Comparison of ENCODE assay signal across 20 cellular contexts in genomic region chr7:99485094-99485493, GRCh38. TPM values are rescaled to one million over a fixed set of nuclear protein-coding genes. Genes with fewer than 3 reads are reported as not detected.
DNase-seq lines count a peak whose midpoint lies in the region; ATAC-seq, FAIRE-seq and TF ChIP-seq lines count a peak whose summit lies in the region.
"Had no signal": no experiment of that assay in that cellular context is flagged by ENCODE, and none has a peak within 500 bp of the region (broad histone marks: within the 10 kb centered on the region; RNA-seq: fewer than 3 reads in every experiment).

No MANE protein-coding gene starts in this region.

- H3K79me1 ChIP-seq in trophoblast cell (ENCODE audit: low read length) = no peaks in the 10 kb centered on the region

- H2BK120ac ChIP-seq in trophoblast cell (ENCODE audit: insufficient read depth, low read length, poor library complexity) = no peak overlapping the region

- TF ChIP-seq CTCF in GM12878 (IDR thresholded peaks at IDR 0.05 in 2 of 3, conservative IDR thresholded peaks at IDR 0.05 in 1 of 3; ENCODE audit: control insufficient read depth in 2 of 3, extremely low read depth in 1 of 3, insufficient read depth in 1 of 3, low read depth in 3 of 3, low read length in 3 of 3) (no peak), body of pancreas (IDR thresholded peaks at IDR 0.05) (no peak), PC-3 (conservative IDR thresholded peaks at IDR 0.05; ENCODE audit: low read depth, low read length) (no peak)

- no peak overlapping the region for H3K4me2 ChIP-seq in GM12878 (ENCODE audit: control insufficient read depth, insufficient read depth)
- H3K4me2 ChIP-seq in trophoblast cell (ENCODE audit: low read length) = no peak overlapping the region
- H3K4me2 ChIP-seq in PC-3 (ENCODE audit: low read length) = no peak overlapping the region
- H3K4me2 ChIP-seq: A549; BLaER1 treated with 17β-estradiol and CSF1 and Interleukin-3, amounts not matched to agents 10 nM and 100 nM had no signal

- H3K14ac ChIP-seq in trophoblast cell (ENCODE audit: low read length) = no peak overlapping the region

- WGBS in GM12878 (ENCODE audit: insufficient coverage, insufficient replicate concordance, low lambda C conversion rate, missing lambda C conversion rate) = 85% methylated on average over 5 of the region's 5 CpGs
- WGBS in trophoblast cell (ENCODE audit: extremely low coverage, insufficient coverage, insufficient read length) = no CpG with 5 or more reads among the region's 5 CpGs
- WGBS in body of pancreas, 2 donors = 82 to 83% methylated on average over 5 of the region's 5 CpGs

- RAD21 ChIA-PET in GM12878 (lab: Charles Lee; ENCODE audit: unreplicated experiment) = no interaction called here

- H4K20me1 ChIP-seq in GM12878 (ENCODE audit: control insufficient read depth, insufficient read depth) (no peaks in the 10 kb centered on the region), PC-3 (ENCODE audit: low read length) (no peaks in the 10 kb centered on the region)

- H4K12ac ChIP-seq in trophoblast cell (ENCODE audit: low read depth, low read length) = no peak overlapping the region

- SMC1A ChIA-PET in GM12878 (lab: Charles Lee; ENCODE audit: uncharacterized antibody, unreplicated experiment) = no interaction called here

- no peak overlapping the region for H4K91ac ChIP-seq in trophoblast cell (ENCODE audit: low read depth, low read length)

- no peak for ATAC-seq in activated T-cell treated with anti-CD3 and anti-CD28 coated beads, Interleukin-2, amount 50 U/mL, for 72 hours (replicated peaks in 1 of 2)
- ATAC-seq in GM12878 (no peak), body of pancreas (no peak), PC-3 (no peak)
- ATAC-seq: A549, Panc1 had no signal

- H3K9me3 ChIP-seq in GM12878 (replicated peaks; ENCODE audit: control insufficient read depth, insufficient read depth, low read length) (no peaks in the 10 kb centered on the region), trophoblast cell (ENCODE audit: insufficient read depth, low read depth, low read length) (no peaks in the 10 kb centered on the region), body of pancreas (no peaks in the 10 kb centered on the region), PC-3 (ENCODE audit: low read length) (no peaks in the 10 kb centered on the region)
- H3K9me3 ChIP-seq: BLaER1 treated with 17β-estradiol and CSF1 and Interleukin-3, amounts not matched to agents 10 nM and 100 nM had no signal

- peaks cover 0 to 2% of the 10 kb centered on the region in 2 donors for H3K9me3 Mint-ChIP-seq in activated T-cell treated with anti-CD3 and anti-CD28 coated beads, Interleukin-2, amount 50 U/mL, for 72 hours

- no peaks in the 10 kb centered on the region for H3K9me2 ChIP-seq in PC-3 (replicated peaks; ENCODE audit: low read length)

- no peak overlapping the region for H3K4ac ChIP-seq in trophoblast cell (ENCODE audit: low read depth, low read length)

- H3K36me3 ChIP-seq in GM12878 (ENCODE audit: control insufficient read depth in 2 of 2, insufficient read depth in 2 of 2, low read length in 1 of 2) (peaks cover 4 to 25% of the 10 kb centered on the region in 2 experiments), trophoblast cell (ENCODE audit: control insufficient read depth in 1 of 2, insufficient read depth in 2 of 2, low read length in 2 of 2) (peaks cover 6 to 23% of the 10 kb centered on the region in 2 experiments), body of pancreas (replicated peaks in 1 of 2; ENCODE audit: insufficient read depth in 1 of 2, low read depth in 2 of 2) (peaks cover 0 to 3% of the 10 kb centered on the region in 2 donors), PC-3 (ENCODE audit: low read depth, low read length) (peaks cover 9% of the 10 kb centered on the region)

- H2AK5ac ChIP-seq in trophoblast cell (ENCODE audit: low read length) = no peak overlapping the region

- intact Hi-C loops in GM12878 (cut with micrococcal nuclease; ENCODE audit: unreplicated experiment) = no loop called here
- intact Hi-C loops in body of pancreas (cut with DNase I) = no loop called here
- intact Hi-C loops in PC-3 (cut with micrococcal nuclease) = no loop called here

- no peaks in the 10 kb centered on the region for H3F3A ChIP-seq in PC-3 (ENCODE audit: low read length, unreplicated experiment)

- no peak overlapping the region for H3K18ac ChIP-seq in trophoblast cell (ENCODE audit: low read length)

- CTCF ChIA-PET in GM12878 (lab: Yijun Ruan, JAX) (no interaction called here), PC-3 (lab: Charles Lee) (no interaction called here)

- H3K27ac Mint-ChIP-seq in activated T-cell treated with anti-CD3 and anti-CD28 coated beads, Interleukin-2, amount 50 U/mL, for 72 hours = peak overlapping the region; percentile 43

- H3K27ac ChIP-seq in GM12878 (ENCODE audit: control insufficient read depth, insufficient read depth) (no peak overlapping the region), trophoblast cell (ENCODE audit: low read depth, low read length) (no peak overlapping the region), body of pancreas (no peak overlapping the region), PC-3 (ENCODE audit: low read length) (no peak overlapping the region)
- H3K27ac ChIP-seq: A549; BLaER1 treated with 17β-estradiol and CSF1 and Interleukin-3, amounts not matched to agents 10 nM and 100 nM had no signal

- no peaks in the 10 kb centered on the region for H3K4me1 Mint-ChIP-seq in activated T-cell treated with anti-CD3 and anti-CD28 coated beads, Interleukin-2, amount 50 U/mL, for 72 hours (ENCODE audit: low read depth)

- no peak for DNase-seq in activated T-cell treated with anti-CD3 and anti-CD28 coated beads, Interleukin-2, amount 50 U/mL, for 72 hours
- no peak for DNase-seq in activated T-cell treated with anti-CD3 and anti-CD28 coated beads, Interleukin-2, amount 50 U/mL, for 48 hours
- DNase-seq in LHCN-M2 (ENCODE audit: low read depth) (peak; percentile 47), GM12878 (ENCODE audit: low read depth, low spot score) (no peak), trophoblast cell (no peak), body of pancreas (no peak), PC-3 (no peak), NAMALWA (ENCODE audit: low spot score) (no peak)
- DNase-seq: DMS153, EL, NCI-H1105 treated with DMSO at 0.1 percent for 48 hours, NCI-H1694 treated with DMSO at 0.1 percent for 48 hours, NCI-H2107, NCI-H2227 treated with DMSO at 0.1 percent for 48 hours, NCI-H524, SHP77 treated with DMSO at 0.1 percent for 48 hours had no signal

- H3K36me3 Mint-ChIP-seq in activated T-cell treated with anti-CD3 and anti-CD28 coated beads, Interleukin-2, amount 50 U/mL, for 72 hours (ENCODE audit: insufficient read depth in 2 of 2) = peaks cover 2 to 12% of the 10 kb centered on the region in 2 donors

- no peak for TF ChIP-seq RAD21 in GM12878 (IDR thresholded peaks at IDR 0.05; ENCODE audit: insufficient read depth, low read depth, low read length)

- TF ChIP-seq POLR2A in GM12878 (IDR thresholded peaks at IDR 0.05; ENCODE audit: low read depth, low read length) = peak; percentile 31; the same call in 1 of the 2 replicates
- no peak for TF ChIP-seq POLR2A in body of pancreas (IDR thresholded peaks at IDR 0.05)

- TF ChIP-seq EP300 in GM12878 (IDR thresholded peaks at IDR 0.05; ENCODE audit: borderline replicate concordance in 1 of 2, control insufficient read depth in 1 of 2, low read depth in 2 of 2, low read length in 2 of 2) = no peak

- H3K27me3 ChIP-seq in GM12878 (replicated peaks in 1 of 2; ENCODE audit: control insufficient read depth in 2 of 2, insufficient read depth in 2 of 2, low read length in 1 of 2) (no peaks in the 10 kb centered on the region), trophoblast cell (ENCODE audit: insufficient read depth, low read length) (no peaks in the 10 kb centered on the region), body of pancreas (no peaks in the 10 kb centered on the region), PC-3 (ENCODE audit: low read length) (no peaks in the 10 kb centered on the region)
- H3K27me3 ChIP-seq: BLaER1 treated with 17β-estradiol and CSF1 and Interleukin-3, amounts not matched to agents 10 nM and 100 nM had no signal

- BruUV-seq in GM12878 (replicated peaks; lab: Mats Ljungman, UMichigan) (no TSS peak), PC-3 (replicated peaks; lab: Mats Ljungman, UMichigan) (no TSS peak)

- H3K4me3 Mint-ChIP-seq in activated T-cell treated with anti-CD3 and anti-CD28 coated beads, Interleukin-2, amount 50 U/mL, for 72 hours = no peak overlapping the region

- no peaks in the 10 kb centered on the region for H3K27me3 Mint-ChIP-seq in activated T-cell treated with anti-CD3 and anti-CD28 coated beads, Interleukin-2, amount 50 U/mL, for 72 hours (ENCODE audit: low read depth)

- H3K9ac ChIP-seq in GM12878 (ENCODE audit: control insufficient read depth, insufficient read depth, low read length) (no peak overlapping the region), trophoblast cell (ENCODE audit: low read length) (peak overlapping the region; percentile 57), PC-3 (ENCODE audit: low read length) (no peak overlapping the region)
- H3K9ac ChIP-seq: BLaER1 treated with 17β-estradiol and CSF1 and Interleukin-3, amounts not matched to agents 10 nM and 100 nM had no signal

- in situ Hi-C loops in GM12878 (cut with MboI) = no loop called here

- H3K4me1 ChIP-seq in GM12878 (ENCODE audit: control insufficient read depth, insufficient read depth, low read length) = no peaks in the 10 kb centered on the region
- no peaks in the 10 kb centered on the region for H3K4me1 ChIP-seq in trophoblast cell (ENCODE audit: control insufficient read depth in 1 of 2, insufficient read depth in 2 of 2, low read length in 2 of 2)
- H3K4me1 ChIP-seq in body of pancreas = no peaks in the 10 kb centered on the region
- H3K4me1 ChIP-seq in PC-3 (ENCODE audit: insufficient read depth, low read length) = no peaks in the 10 kb centered on the region
- H3K4me1 ChIP-seq: A549 had no signal

- FAIRE-seq in GM12878 (lab: Jason Lieb, UNC) = no peak
- FAIRE-seq: A549, H54 had no signal

- no peak overlapping the region for H2AFZ ChIP-seq in GM12878 (ENCODE audit: control insufficient read depth, low read depth, low read length)
- H2AFZ ChIP-seq in trophoblast cell (ENCODE audit: insufficient read depth, low read length, poor library complexity) = no peak overlapping the region
- H2AFZ ChIP-seq in PC-3 (ENCODE audit: low read length) = no peak overlapping the region

- no peak overlapping the region for H2BK5ac ChIP-seq in trophoblast cell (ENCODE audit: low read depth, low read length, poor library complexity)

- no peaks in the 10 kb centered on the region for H3K79me2 ChIP-seq in GM12878 (ENCODE audit: control insufficient read depth, insufficient read depth, low read length)
- no peaks in the 10 kb centered on the region for H3K79me2 ChIP-seq in trophoblast cell (ENCODE audit: control insufficient read depth, insufficient read depth, low read length, poor library complexity)
- no peaks in the 10 kb centered on the region for H3K79me2 ChIP-seq in PC-3 (ENCODE audit: low read length)

- POLR2A ChIA-PET in GM12878 (lab: Charles Lee) (no interaction called here), PC-3 (lab: Charles Lee; ENCODE audit: unreplicated experiment) (no interaction called here)

- H3K23ac ChIP-seq in trophoblast cell (ENCODE audit: low read length) = no peak overlapping the region

- no peak overlapping the region for H4K8ac ChIP-seq in trophoblast cell (ENCODE audit: low read depth, low read length)

- no peak overlapping the region for H2BK12ac ChIP-seq in trophoblast cell (ENCODE audit: low read length)

- H3K4me3 ChIP-seq in GM12878 (no peak overlapping the region), trophoblast cell (ENCODE audit: low read depth, low read length) (no peak overlapping the region), body of pancreas (no peak overlapping the region), PC-3 (ENCODE audit: low read length) (no peak overlapping the region)
- H3K4me3 ChIP-seq: A549; BLaER1 treated with 17β-estradiol and CSF1 and Interleukin-3, amounts not matched to agents 10 nM and 100 nM had no signal

RNA-seq across cellular contexts. Expression of gene ZNF789, which starts 12.4 kb away (rescaled TPM):
- 10 to 100 TPM; 16.0 to 18.8 TPM for total RNA-seq in activated T-cell treated with anti-CD3 and anti-CD28 coated beads, Interleukin-2, amount 50 U/mL, for 72 hours
- 5.1 and 8.4 TPM in 2 replicates for total RNA-seq in LHCN-M2 (2014; rRNA removed)
- 9.4 TPM for polyA plus RNA-seq in LHCN-M2 (2012)
- 59.3 and 60.0 TPM in 2 replicates for total RNA-seq in GM12878 (2013; cell fraction: nucleolus; rRNA removed)
- 22.7 and 27.5 TPM in 2 replicates for total RNA-seq in GM12878 (2014; rRNA removed)
- 22.4 and 25.0 TPM in 2 replicates for total RNA-seq in GM12878 (2014; rRNA removed; fragmentation: Illumina TruSeq; extraction: Trizol)
- total RNA-seq in GM12878 (2021) = 17.2 and 19.9 TPM in 2 replicates
- 14.6 TPM for polyA plus RNA-seq in GM12878 (2011; ENCODE audit: low read depth)
- 44.6 and 53.1 TPM in 2 replicates for polyA plus RNA-seq in GM12878 (2011; rRNA removed)
- polyA plus RNA-seq in GM12878 (2011; cell fraction: cytosol; rRNA removed) = 23.4 and 24.4 TPM in 2 replicates
- 37.6 and 46.0 TPM in 2 replicates for polyA plus RNA-seq in GM12878 (2011; cell fraction: nucleus; rRNA removed)
- polyA plus RNA-seq in GM12878 (2012) = 17.3 and 20.1 TPM in 2 replicates
- 30.1 and 37.0 TPM in 2 replicates for polyA plus RNA-seq in GM12878 (2014; fragmentation: Illumina TruSeq; extraction: Trizol)
- polyA plus RNA-seq in GM12878 (2014; fragmentation: Nextera tagmentation; extraction: Ambion mirVana) = 1 to 10 TPM; 5.6 to 6.0 TPM
- polyA plus RNA-seq in GM12878 (2014; rRNA removed) = 27.2 and 32.2 TPM in 2 replicates
- 10 to 100 TPM; 18.4 to 19.6 TPM for polyA plus RNA-seq in GM12878 (2016; fragmentation: Nextera tagmentation; extraction: Ambion mirVana)
- 14.2 and 18.7 TPM in 2 replicates for polyA minus RNA-seq in GM12878 (2011; rRNA and poly(A)+ RNA removed)
- 2.9 and 7.6 TPM in 2 replicates for polyA minus RNA-seq in GM12878 (2011; cell fraction: cytosol; rRNA and poly(A)+ RNA removed)
- 14.0 and 29.2 TPM in 2 replicates for polyA minus RNA-seq in GM12878 (2011; cell fraction: nucleus; rRNA and poly(A)+ RNA removed)
- 4.1 and 5.0 TPM in 2 replicates for polyA plus RNA-seq in trophoblast cell (2013)
- 10 to 100 TPM in 1 of 2 donors, 1 to 10 TPM in 1; 5.4 to 22.7 TPM for total RNA-seq in body of pancreas
- 6.6 and 8.3 TPM in 2 replicates for total RNA-seq in PC-3 (2014; rRNA removed)

RNA-seq across cellular contexts. Expression of gene ZNF394, which starts 15.0 kb away (rescaled TPM):
- total RNA-seq in activated T-cell treated with anti-CD3 and anti-CD28 coated beads, Interleukin-2, amount 50 U/mL, for 72 hours = 10 to 100 TPM; 28.2 to 36.5 TPM
- total RNA-seq in LHCN-M2 (2014; rRNA removed) = 19.0 and 20.7 TPM in 2 replicates
- polyA plus RNA-seq in LHCN-M2 (2012) = 13.6 TPM
- total RNA-seq in GM12878 (2013; cell fraction: nucleolus; rRNA removed) = 140 and 151 TPM in 2 replicates
- 25.8 and 28.4 TPM in 2 replicates for total RNA-seq in GM12878 (2014; rRNA removed)
- 24.9 and 26.3 TPM in 2 replicates for total RNA-seq in GM12878 (2014; rRNA removed; fragmentation: Illumina TruSeq; extraction: Trizol)
- 22.9 TPM in 2 replicates for total RNA-seq in GM12878 (2021)
- 20.0 TPM for polyA plus RNA-seq in GM12878 (2011; ENCODE audit: low read depth)
- 22.5 and 23.4 TPM in 2 replicates for polyA plus RNA-seq in GM12878 (2011; rRNA removed)
- 20.2 and 21.2 TPM in 2 replicates for polyA plus RNA-seq in GM12878 (2011; cell fraction: cytosol; rRNA removed)
- polyA plus RNA-seq in GM12878 (2011; cell fraction: nucleus; rRNA removed) = 16.2 and 17.1 TPM in 2 replicates
- polyA plus RNA-seq in GM12878 (2012) = 21.9 and 29.4 TPM in 2 replicates
- 21.4 and 22.0 TPM in 2 replicates for polyA plus RNA-seq in GM12878 (2014; fragmentation: Illumina TruSeq; extraction: Trizol)
- polyA plus RNA-seq in GM12878 (2014; fragmentation: Nextera tagmentation; extraction: Ambion mirVana) = 1 to 10 TPM; 2.5 to 5.3 TPM
- 15.4 and 18.1 TPM in 2 replicates for polyA plus RNA-seq in GM12878 (2014; rRNA removed)
- 10 to 100 TPM; 23.8 to 26.8 TPM for polyA plus RNA-seq in GM12878 (2016; fragmentation: Nextera tagmentation; extraction: Ambion mirVana)
- polyA minus RNA-seq in GM12878 (2011; rRNA and poly(A)+ RNA removed) = 29.6 and 32.4 TPM in 2 replicates
- polyA minus RNA-seq in GM12878 (2011; cell fraction: cytosol; rRNA and poly(A)+ RNA removed) = 9.9 and 12.8 TPM in 2 replicates
- polyA minus RNA-seq in GM12878 (2011; cell fraction: nucleus; rRNA and poly(A)+ RNA removed) = 15.6 and 26.0 TPM in 2 replicates
- 16.9 and 18.0 TPM in 2 replicates for polyA plus RNA-seq in trophoblast cell (2013)
- 10 to 100 TPM; 18.7 to 21.4 TPM for total RNA-seq in body of pancreas
- 17.7 and 19.4 TPM in 2 replicates for total RNA-seq in PC-3 (2014; rRNA removed)

RNA-seq across cellular contexts. Expression of gene ATP5MF, which starts 19.1 kb away (rescaled TPM):
- total RNA-seq in activated T-cell treated with anti-CD3 and anti-CD28 coated beads, Interleukin-2, amount 50 U/mL, for 72 hours = 100 to 1,000 TPM; 218 to 229 TPM
- 2,193 and 2,868 TPM in 2 replicates for total RNA-seq in LHCN-M2 (2014; rRNA removed)
- polyA plus RNA-seq in LHCN-M2 (2012) = 1,989 TPM
- 47.5 and 59.0 TPM in 2 replicates for total RNA-seq in GM12878 (2013; cell fraction: nucleolus; rRNA removed)
- 776 and 778 TPM in 2 replicates for total RNA-seq in GM12878 (2014; rRNA removed)
- total RNA-seq in GM12878 (2014; rRNA removed; fragmentation: Illumina TruSeq; extraction: Trizol) = 1,085 and 1,144 TPM in 2 replicates
- 362 and 411 TPM in 2 replicates for total RNA-seq in GM12878 (2021)
- polyA plus RNA-seq in GM12878 (2011; ENCODE audit: low read depth) = 3,344 TPM
- polyA plus RNA-seq in GM12878 (2011; rRNA removed) = 683 and 738 TPM in 2 replicates
- polyA plus RNA-seq in GM12878 (2011; cell fraction: cytosol; rRNA removed) = 1,308 and 2,229 TPM in 2 replicates
- polyA plus RNA-seq in GM12878 (2011; cell fraction: nucleus; rRNA removed) = 463 and 565 TPM in 2 replicates
- 690 and 1,154 TPM in 2 replicates for polyA plus RNA-seq in GM12878 (2012)
- 1,028 and 1,206 TPM in 2 replicates for polyA plus RNA-seq in GM12878 (2014; fragmentation: Illumina TruSeq; extraction: Trizol)
- polyA plus RNA-seq in GM12878 (2014; fragmentation: Nextera tagmentation; extraction: Ambion mirVana) = 1,000 to 10,000 TPM; 2,087 to 2,478 TPM
- 889 and 1,098 TPM in 2 replicates for polyA plus RNA-seq in GM12878 (2014; rRNA removed)
- polyA plus RNA-seq in GM12878 (2016; fragmentation: Nextera tagmentation; extraction: Ambion mirVana) = 1,000 to 10,000 TPM; 1,301 to 1,381 TPM
- polyA minus RNA-seq in GM12878 (2011; rRNA and poly(A)+ RNA removed) = 167 and 250 TPM in 2 replicates
- 105 and 129 TPM in 2 replicates for polyA minus RNA-seq in GM12878 (2011; cell fraction: cytosol; rRNA and poly(A)+ RNA removed)
- polyA minus RNA-seq in GM12878 (2011; cell fraction: nucleus; rRNA and poly(A)+ RNA removed) = 34.3 and 38.1 TPM in 2 replicates
- polyA plus RNA-seq in trophoblast cell (2013) = 482 and 489 TPM in 2 replicates
- 100 to 1,000 TPM in 1 of 2 donors, 10 to 100 TPM in 1; 98.6 to 259 TPM for total RNA-seq in body of pancreas
- 660 and 1,030 TPM in 2 replicates for total RNA-seq in PC-3 (2014; rRNA removed)

RNA-seq across cellular contexts. Expression of gene ZKSCAN5, which starts 19.4 kb away (rescaled TPM):
- total RNA-seq in activated T-cell treated with anti-CD3 and anti-CD28 coated beads, Interleukin-2, amount 50 U/mL, for 72 hours = 1 to 10 TPM; 9.3 to 9.9 TPM
- total RNA-seq in LHCN-M2 (2014; rRNA removed) = 18.7 and 22.6 TPM in 2 replicates
- polyA plus RNA-seq in LHCN-M2 (2012) = 8.6 TPM
- 24.0 and 24.9 TPM in 2 replicates for total RNA-seq in GM12878 (2013; cell fraction: nucleolus; rRNA removed)
- 9.0 TPM in 2 replicates for total RNA-seq in GM12878 (2014; rRNA removed)
- 10.0 and 10.1 TPM in 2 replicates for total RNA-seq in GM12878 (2014; rRNA removed; fragmentation: Illumina TruSeq; extraction: Trizol)
- 7.5 and 7.7 TPM in 2 replicates for total RNA-seq in GM12878 (2021)
- polyA plus RNA-seq in GM12878 (2011; ENCODE audit: low read depth) = 3.7 TPM
- 9.5 and 11.4 TPM in 2 replicates for polyA plus RNA-seq in GM12878 (2011; rRNA removed)
- 6.3 and 7.1 TPM in 2 replicates for polyA plus RNA-seq in GM12878 (2011; cell fraction: cytosol; rRNA removed)
- polyA plus RNA-seq in GM12878 (2011; cell fraction: nucleus; rRNA removed) = 10.7 and 11.3 TPM in 2 replicates
- polyA plus RNA-seq in GM12878 (2012) = 4.6 and 5.4 TPM in 2 replicates
- polyA plus RNA-seq in GM12878 (2014; fragmentation: Illumina TruSeq; extraction: Trizol) = 7.9 and 8.6 TPM in 2 replicates
- 1 to 10 TPM; 2.5 to 2.7 TPM for polyA plus RNA-seq in GM12878 (2014; fragmentation: Nextera tagmentation; extraction: Ambion mirVana)
- 5.6 and 6.3 TPM in 2 replicates for polyA plus RNA-seq in GM12878 (2014; rRNA removed)
- polyA plus RNA-seq in GM12878 (2016; fragmentation: Nextera tagmentation; extraction: Ambion mirVana) = 1 to 10 TPM; 7.6 to 7.7 TPM
- 16.4 and 18.0 TPM in 2 replicates for polyA minus RNA-seq in GM12878 (2011; rRNA and poly(A)+ RNA removed)
- 4.7 and 7.2 TPM in 2 replicates for polyA minus RNA-seq in GM12878 (2011; cell fraction: cytosol; rRNA and poly(A)+ RNA removed)
- polyA minus RNA-seq in GM12878 (2011; cell fraction: nucleus; rRNA and poly(A)+ RNA removed) = 6.9 and 10.8 TPM in 2 replicates
- 7.8 and 8.4 TPM in 2 replicates for polyA plus RNA-seq in trophoblast cell (2013)
- 1 to 10 TPM; 3.3 to 4.7 TPM for total RNA-seq in body of pancreas
- 8.6 and 9.9 TPM in 2 replicates for total RNA-seq in PC-3 (2014; rRNA removed)

RNA-seq across cellular contexts. Expression of gene CPSF4, which starts 46.4 kb away (rescaled TPM):
- total RNA-seq in activated T-cell treated with anti-CD3 and anti-CD28 coated beads, Interleukin-2, amount 50 U/mL, for 72 hours = 10 to 100 TPM; 59.2 to 65.9 TPM
- total RNA-seq in LHCN-M2 (2014; rRNA removed) = 69.6 and 75.0 TPM in 2 replicates
- polyA plus RNA-seq in LHCN-M2 (2012) = 47.0 TPM
- 81.7 and 84.6 TPM in 2 replicates for total RNA-seq in GM12878 (2013; cell fraction: nucleolus; rRNA removed)
- 46.6 and 46.9 TPM in 2 replicates for total RNA-seq in GM12878 (2014; rRNA removed)
- 31.1 and 31.6 TPM in 2 replicates for total RNA-seq in GM12878 (2014; rRNA removed; fragmentation: Illumina TruSeq; extraction: Trizol)
- total RNA-seq in GM12878 (2021) = 56.3 and 56.9 TPM in 2 replicates
- 17.0 TPM for polyA plus RNA-seq in GM12878 (2011; ENCODE audit: low read depth)
- 28.4 and 51.3 TPM in 2 replicates for polyA plus RNA-seq in GM12878 (2011; rRNA removed)
- polyA plus RNA-seq in GM12878 (2011; cell fraction: cytosol; rRNA removed) = 70.0 and 91.6 TPM in 2 replicates
- 145 and 158 TPM in 2 replicates for polyA plus RNA-seq in GM12878 (2011; cell fraction: nucleus; rRNA removed)
- polyA plus RNA-seq in GM12878 (2012) = 35.2 and 36.2 TPM in 2 replicates
- 25.2 and 45.8 TPM in 2 replicates for polyA plus RNA-seq in GM12878 (2014; fragmentation: Illumina TruSeq; extraction: Trizol)
- polyA plus RNA-seq in GM12878 (2014; fragmentation: Nextera tagmentation; extraction: Ambion mirVana) = 10 to 100 TPM; 13.6 to 14.9 TPM
- 70.1 and 76.9 TPM in 2 replicates for polyA plus RNA-seq in GM12878 (2014; rRNA removed)
- 10 to 100 TPM; 35.8 to 44.3 TPM for polyA plus RNA-seq in GM12878 (2016; fragmentation: Nextera tagmentation; extraction: Ambion mirVana)
- 43.1 and 53.2 TPM in 2 replicates for polyA minus RNA-seq in GM12878 (2011; rRNA and poly(A)+ RNA removed)
- 17.8 and 17.9 TPM in 2 replicates for polyA minus RNA-seq in GM12878 (2011; cell fraction: cytosol; rRNA and poly(A)+ RNA removed)
- polyA minus RNA-seq in GM12878 (2011; cell fraction: nucleus; rRNA and poly(A)+ RNA removed) = 25.1 and 38.1 TPM in 2 replicates
- polyA plus RNA-seq in trophoblast cell (2013) = 61.2 and 66.0 TPM in 2 replicates
- 10 to 100 TPM; 24.4 to 31.1 TPM for total RNA-seq in body of pancreas
- total RNA-seq in PC-3 (2014; rRNA removed) = 49.5 and 65.3 TPM in 2 replicates
